In genomic region chr19:4068058-4068966, GRCh38 we compare ENCODE assay signal across 8 cellular contexts. TPM values are rescaled to one million over a fixed set of nuclear protein-coding genes. Genes with fewer than 3 reads are reported as not detected.
DNase-seq lines count a peak whose midpoint lies in the region; ATAC-seq and TF ChIP-seq lines count a peak whose summit lies in the region.

No MANE protein-coding gene starts in this region.

- H3K56ac ChIP-seq in mesendoderm (ENCODE audit: low read length), result no peak overlapping the region

- H3K4me3 ChIP-seq in CD4-positive, alpha-beta memory T cell (ENCODE audit: low read length in 2 of 2), result peak overlapping the region in 1 of 2 donors; percentile 70
- H3K4me3 ChIP-seq in NB4 (ENCODE audit: low read depth, low read length) (peak overlapping the region; percentile 42), osteoblast (ENCODE audit: insufficient read depth, low read length) (no peak overlapping the region), mesendoderm (ENCODE audit: low read length) (no peak overlapping the region)

- CTCF ChIA-PET in CD4-positive, alpha-beta memory T cell (lab: Charles Lee; ENCODE audit: partially characterized antibody), result interaction anchor here (0.5 kb wide), 1 partner anchor 1137 kb away, joined by 3 read pairs; no protein-coding TSS in a partner anchor

- DNase-seq in CD4-positive, alpha-beta memory T cell, result peak in 3 of 5 donors; percentile 23 to 56 (median 33)
- DNase-seq in NB4 (ENCODE audit: low read depth) (peak; percentile 42), osteoblast (ENCODE audit: insufficient read length, low spot score, missing footprints) (no peak), mesendoderm (no peak), NCI-H187 treated with DMSO at 0.1 percent for 48 hours (lab: John Stamatoyannopoulos, UW) (no peak)

- H3K36me3 Mint-ChIP-seq in CD4-positive, alpha-beta memory T cell, result peaks cover 0 to 7% of the 10 kb centered on the region in 2 donors
- H3K36me3 Mint-ChIP-seq in dendritic cell treated with granulocyte-macrophage colony-stimulating factor and Interleukin-4, amounts not matched to agents 40 ng/mL and 50 ng/mL, for 4 days (ENCODE audit: low read depth), result peaks cover 12% of the 10 kb centered on the region

- H3K4me1 ChIP-seq in CD4-positive, alpha-beta memory T cell (ENCODE audit: insufficient read depth, low read length), result peaks cover 37% of the 10 kb centered on the region
- H3K4me1 ChIP-seq in osteoblast (ENCODE audit: insufficient read depth, low read length) (peaks cover 11% of the 10 kb centered on the region), mesendoderm (ENCODE audit: control insufficient read depth, low read depth, low read length) (no peaks in the 10 kb centered on the region)

- no CpG with 5 or more reads among the region's 31 CpGs for WGBS in mesendoderm (ENCODE audit: extremely low coverage, insufficient coverage, low lambda C conversion rate)

- no peak overlapping the region for H3K9ac ChIP-seq in mesendoderm (ENCODE audit: low read length)

- peaks cover 21% of the 10 kb centered on the region for H3K79me2 ChIP-seq in osteoblast (ENCODE audit: insufficient read depth, low read length)
- peaks cover 18% of the 10 kb centered on the region for H3K79me2 ChIP-seq in mesendoderm (ENCODE audit: control insufficient read depth, insufficient read depth, low read length)

- TF ChIP-seq CTCF in NB4 (IDR thresholded peaks at IDR 0.05; ENCODE audit: low read depth, low read length) (no peak), osteoblast (IDR thresholded peaks at IDR 0.05; ENCODE audit: extremely low read depth, low read depth, low read length) (no peak)

- no peaks in the 10 kb centered on the region for H3K9me3 ChIP-seq in CD4-positive, alpha-beta memory T cell (ENCODE audit: control insufficient read depth in 1 of 2, low read length in 2 of 2)
- no peaks in the 10 kb centered on the region for H3K9me3 ChIP-seq in osteoblast (ENCODE audit: low read depth, low read length)

- peak overlapping the region; percentile 66 for H3K4me2 ChIP-seq in osteoblast (ENCODE audit: insufficient read depth, low read length)
- H3K4me2 ChIP-seq in mesendoderm (ENCODE audit: low read length), result no peak overlapping the region

- intact Hi-C loops in CD4-positive, alpha-beta memory T cell (cut with micrococcal nuclease), result loop anchor here (1.0 to 10.0 kb wide), 3 partner anchors 71 to 494 kb away; partner anchors contain the start of genes ANKRD24, HMG20B and SIRT6
- intact Hi-C loops in dendritic cell treated with granulocyte-macrophage colony-stimulating factor and Interleukin-4, amounts not matched to agents 40 ng/mL and 50 ng/mL, for 4 days (cut with micrococcal nuclease), result loop anchor here (10.0 kb wide), 1 partner anchor 56 kb away; the partner anchor contains the start of gene MAP2K2

- H3K18ac ChIP-seq in mesendoderm (ENCODE audit: low read length), result no peak overlapping the region

- no peak overlapping the region for H4K5ac ChIP-seq in mesendoderm (ENCODE audit: low read length)

- peak overlapping the region; percentile 88 to 97 (median 94) for H3K27ac Mint-ChIP-seq in CD4-positive, alpha-beta memory T cell
- H3K27ac Mint-ChIP-seq in dendritic cell treated with granulocyte-macrophage colony-stimulating factor and Interleukin-4, amounts not matched to agents 40 ng/mL and 50 ng/mL, for 4 days, result peak overlapping the region; percentile 90

- H3K36me3 ChIP-seq in CD4-positive, alpha-beta memory T cell (ENCODE audit: insufficient read depth, low read length), result no peaks in the 10 kb centered on the region
- H3K36me3 ChIP-seq in osteoblast (ENCODE audit: insufficient read depth, low read length) (peaks cover 4% of the 10 kb centered on the region), mesendoderm (ENCODE audit: control insufficient read depth, insufficient read depth, low read length) (no peaks in the 10 kb centered on the region)

- no peak for TF ChIP-seq POLR2A in NB4 (IDR thresholded peaks at IDR 0.05; ENCODE audit: extremely low read depth, insufficient read length)

- POLR2A ChIA-PET in CD4-positive, alpha-beta memory T cell (lab: Charles Lee; ENCODE audit: partially characterized antibody), result interaction anchor here (0.6 to 3.6 kb wide), 14 partner anchors 9 to 703 kb away, joined by 3 to 54 read pairs (median 10); partner anchors contain the start of gene EEF2

- no peak overlapping the region for H2AK5ac ChIP-seq in mesendoderm (ENCODE audit: low read length)

- no peak for ATAC-seq in GM18867 (IDR thresholded peaks at IDR 0.05; ENCODE audit: unreplicated experiment)
- no peak for ATAC-seq in GM21786 (IDR thresholded peaks at IDR 0.05; ENCODE audit: unreplicated experiment)

- no peak overlapping the region for H3K23ac ChIP-seq in mesendoderm (ENCODE audit: low read length)

- H3K4me1 Mint-ChIP-seq in CD4-positive, alpha-beta memory T cell, result peaks cover 16 to 32% (median 24%) of the 10 kb centered on the region in 4 donors
- H3K4me1 Mint-ChIP-seq in dendritic cell treated with granulocyte-macrophage colony-stimulating factor and Interleukin-4, amounts not matched to agents 40 ng/mL and 50 ng/mL, for 4 days (ENCODE audit: low read depth), result peaks cover 39% of the 10 kb centered on the region

- H3K79me1 ChIP-seq in mesendoderm (ENCODE audit: low read length), result no peaks in the 10 kb centered on the region

- no peaks in the 10 kb centered on the region for H3K27me3 Mint-ChIP-seq in CD4-positive, alpha-beta memory T cell
- no peaks in the 10 kb centered on the region for H3K27me3 Mint-ChIP-seq in dendritic cell treated with granulocyte-macrophage colony-stimulating factor and Interleukin-4, amounts not matched to agents 40 ng/mL and 50 ng/mL, for 4 days

- H2AFZ ChIP-seq in osteoblast (ENCODE audit: low read length), result no peak overlapping the region

- peaks cover 12% of the 10 kb centered on the region for H4K20me1 ChIP-seq in osteoblast (ENCODE audit: insufficient read depth, low read length)

- H2BK120ac ChIP-seq in mesendoderm (ENCODE audit: low read depth, low read length), result no peak overlapping the region

- no peaks in the 10 kb centered on the region for H3K9me3 Mint-ChIP-seq in CD4-positive, alpha-beta memory T cell
- no peaks in the 10 kb centered on the region for H3K9me3 Mint-ChIP-seq in dendritic cell treated with granulocyte-macrophage colony-stimulating factor and Interleukin-4, amounts not matched to agents 40 ng/mL and 50 ng/mL, for 4 days

- H2BK5ac ChIP-seq in mesendoderm (ENCODE audit: low read length), result no peak overlapping the region

- H2BK15ac ChIP-seq in mesendoderm (replicated peaks; ENCODE audit: low read depth), result no peak overlapping the region

- H3K4me3 Mint-ChIP-seq in CD4-positive, alpha-beta memory T cell, result peak overlapping the region; percentile 86 to 93 (median 90)
- peak overlapping the region; percentile 76 for H3K4me3 Mint-ChIP-seq in dendritic cell treated with granulocyte-macrophage colony-stimulating factor and Interleukin-4, amounts not matched to agents 40 ng/mL and 50 ng/mL, for 4 days

- H3K27ac ChIP-seq in CD4-positive, alpha-beta memory T cell (ENCODE audit: low read depth, low read length), result peak overlapping the region; percentile 83
- H3K27ac ChIP-seq in osteoblast (ENCODE audit: low read depth, low read length) (no peak overlapping the region), mesendoderm (ENCODE audit: low read depth, low read length) (no peak overlapping the region)

- no peaks in the 10 kb centered on the region for H3K27me3 ChIP-seq in CD4-positive, alpha-beta memory T cell (ENCODE audit: insufficient read depth, low read length)
- H3K27me3 ChIP-seq in osteoblast (ENCODE audit: insufficient read depth, low read length), result no peaks in the 10 kb centered on the region
- H3K27me3 ChIP-seq in mesendoderm (ENCODE audit: insufficient read depth, low read length, poor library complexity), result peaks cover 6% of the 10 kb centered on the region

- H4K8ac ChIP-seq in mesendoderm (ENCODE audit: low read depth, low read length), result no peak overlapping the region

- no peak overlapping the region for H3K4ac ChIP-seq in mesendoderm (ENCODE audit: low read depth, low read length)

RNA-seq across cellular contexts. Expression of gene ZBTB7A, which starts 1.6 kb away (rescaled TPM):
- 10 to 100 TPM; 57.0 to 57.7 TPM for total RNA-seq in CD4-positive, alpha-beta memory T cell
- 10 to 100 TPM in 1 of 2 donors, 1 to 10 TPM in 1; 9.6 to 48.2 TPM for polyA plus RNA-seq in CD4-positive, alpha-beta memory T cell
- 38.6 and 42.7 TPM in 2 replicates for total RNA-seq in osteoblast
- polyA plus RNA-seq in mesendoderm (2013, experiment 1 of 2), result 8.8 TPM
- 8.8 TPM for polyA plus RNA-seq in mesendoderm (2013, experiment 2 of 2)

RNA-seq across cellular contexts. Expression of gene MAP2K2, which starts 55.6 kb away (rescaled TPM):
- total RNA-seq in CD4-positive, alpha-beta memory T cell, result 100 to 1,000 TPM; 125 to 126 TPM
- 100 to 1,000 TPM in 1 of 2 donors, 10 to 100 TPM in 1; 44.0 to 101 TPM for polyA plus RNA-seq in CD4-positive, alpha-beta memory T cell
- total RNA-seq in osteoblast, result 221 and 233 TPM in 2 replicates
- 103 TPM for polyA plus RNA-seq in mesendoderm (2013, experiment 1 of 2)
- 103 TPM for polyA plus RNA-seq in mesendoderm (2013, experiment 2 of 2)

Comparison
In these comparisons a context has a peak if more than half of its experiments do, and no peak if none do; other contexts are left out.
1. DNase-seq: peak in CD4-positive, alpha-beta memory T cell (3 of 5) and NB4 (single experiment); none in osteoblast (single experiment), mesendoderm (single experiment) and NCI-H187 treated with DMSO at 0.1 percent for 48 hours (single experiment).